ENCODE assay signal across 34 cellular contexts in genomic region chr18:69790649-69791048, GRCh38.
"Had no signal": no experiment of that assay in that cellular context is flagged by ENCODE, and none has a peak within 500 bp of the region (broad histone marks: within the 10 kb centered on the region; RNA-seq: fewer than 3 reads in every experiment).

No MANE protein-coding gene starts in this region.

- H3K36me3 ChIP-seq: MG63 had no signal

- H3K27me3 ChIP-seq: MG63 had no signal

- DNase-seq: Karpas-422, Kasumi-1, MG63, MM.1S, MV-4-11, NCI-H1048, NCI-H1092, NCI-H1092 treated with DMSO at 0.1 percent for 48 hours, NCI-H1105, NCI-H1105 treated with DMSO at 0.1 percent for 48 hours, NCI-H1417, NCI-H1417 treated with DMSO at 0.1 percent for 48 hours, NCI-H1436, NCI-H1436 treated with DMSO at 0.1 percent for 48 hours, NCI-H146, NCI-H1694, NCI-H1694 treated with DMSO at 0.1 percent for 48 hours, NCI-H187, NCI-H187 treated with DMSO at 0.1 percent for 48 hours, NCI-H1930, NCI-H2029, NCI-H2029 treated with DMSO at 0.1 percent for 48 hours, NCI-H2081, NCI-H2081 treated with DMSO at 0.1 percent for 48 hours, NCI-H2107, NCI-H2171, NCI-H2171 treated with DMSO at 0.1 percent for 48 hours, NCI-H2227 treated with DMSO at 0.1 percent for 48 hours, NCI-H226, NCI-H345, NCI-H446, NCI-H446 treated with DMSO at 0.1 percent for 48 hours, NCI-H510A, NCI-H510A treated with DMSO at 0.1 percent for 48 hours had no signal

- H3K4me3 ChIP-seq: MG63 had no signal
